16 cellular contexts compared by ENCODE assay signal in the genomic region with DNA sequence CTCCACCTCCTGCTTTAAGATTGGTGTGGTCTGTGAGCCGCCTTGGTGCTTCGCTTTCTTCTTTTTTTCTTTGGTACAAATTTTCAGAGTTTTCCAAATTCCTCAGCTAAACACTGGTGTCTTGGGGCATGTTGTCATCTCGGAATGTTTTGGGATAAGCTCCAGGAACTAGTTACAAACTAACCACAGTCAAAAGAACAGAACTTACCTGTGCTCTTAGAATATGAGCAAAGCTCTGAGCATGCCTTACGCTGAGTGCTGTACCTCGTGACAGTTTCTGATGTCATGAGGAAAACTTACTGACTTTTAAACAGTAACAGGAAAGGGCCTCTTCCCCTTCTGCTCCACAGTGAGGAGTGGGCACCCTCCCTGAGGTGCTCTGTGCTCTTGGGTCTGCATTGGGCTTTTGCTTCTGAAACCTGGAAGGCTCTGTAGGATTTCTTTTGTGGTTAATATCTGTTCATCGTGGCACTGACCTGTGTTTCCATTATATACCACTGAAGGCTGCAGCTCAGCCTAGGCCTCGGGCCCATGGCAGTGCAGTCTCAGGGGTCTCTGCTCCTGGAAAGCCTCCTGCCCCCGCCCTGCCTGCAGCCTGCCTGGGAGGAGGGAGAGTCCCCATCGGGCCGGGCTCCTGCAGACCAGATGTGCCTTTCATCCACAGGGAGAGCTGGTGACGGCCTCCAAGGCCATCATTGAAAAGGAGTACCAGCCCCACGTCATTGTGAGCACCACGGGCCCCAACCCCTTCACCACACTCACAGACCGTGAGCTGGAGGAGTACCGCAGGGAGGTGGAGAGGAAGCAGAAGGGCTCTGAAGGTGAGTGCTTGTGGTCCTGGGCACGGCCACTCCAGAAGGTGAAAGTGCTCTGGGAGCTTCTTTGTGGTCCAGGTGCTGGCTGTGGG. TPM values are rescaled to one million over a fixed set of nuclear protein-coding genes. Genes with fewer than 3 reads are reported as not detected.
A peak's percentile ranks its signal among the peaks of the same experiment; 100 is the strongest.
DNase-seq lines count a peak whose midpoint lies in the region; ATAC-seq, FAIRE-seq and TF ChIP-seq lines count a peak whose summit lies in the region.
"Had no signal": no experiment of that assay in that cellular context is flagged by ENCODE, and none has a peak within 500 bp of the region (broad histone marks: within the 10 kb centered on the region; RNA-seq: fewer than 3 reads in every experiment).

No MANE protein-coding gene starts in this region.

- peaks cover 58% of the 10 kb centered on the region for H3K36me3 Mint-ChIP-seq in activated CD8-positive, alpha-beta memory T cell treated with anti-CD3 and anti-CD28 coated beads, Interleukin-2, amount 10 ng/mL, durations not matched to agents 7 days and 5 days

- CTCF ChIA-PET in activated CD8-positive, alpha-beta memory T cell treated with anti-CD3 and anti-CD28 coated beads, Interleukin-2, amount 10 ng/mL, durations not matched to agents 7 days and 5 days (lab: Charles Lee), result interaction anchor here (0.8 to 1.1 kb wide), 2 partner anchors 9 to 44 kb away, joined by 3 read pairs; no protein-coding TSS in a partner anchor

- H3K9ac ChIP-seq in kidney (ENCODE audit: low read length in 2 of 2), result no peak overlapping the region

- peak; percentile 72 for DNase-seq in activated CD8-positive, alpha-beta memory T cell treated with anti-CD3 and anti-CD28 coated beads, Interleukin-2, amount 10 ng/mL, durations not matched to agents 7 days and 5 days
- DNase-seq in activated CD8-positive, alpha-beta memory T cell treated with anti-CD3 and anti-CD28 coated beads, Interleukin-2, amount 50 U/mL, for 4 hours, result no peak
- DNase-seq in kidney, result peak; percentile 54
- DNase-seq in stimulated activated naive CD8-positive, alpha-beta T cell treated with anti-CD3 and anti-CD28 coated beads, Interleukin-15, amount 100 ng/mL, for 72 hours, result peak; percentile 32 to 62
- no peak for DNase-seq in NCI-H524 (lab: John Stamatoyannopoulos, UW)
- no peak for DNase-seq in mucosa of gallbladder (ENCODE audit: low spot score)
- DNase-seq: ACHN, gastrocnemius medialis, MM.1S, PC-3, spleen had no signal

- H3K4me1 Mint-ChIP-seq in activated CD8-positive, alpha-beta memory T cell treated with anti-CD3 and anti-CD28 coated beads, Interleukin-2, amount 10 ng/mL, durations not matched to agents 7 days and 5 days, result peaks cover 13% of the 10 kb centered on the region
- H3K4me1 Mint-ChIP-seq in stimulated activated naive CD8-positive, alpha-beta T cell treated with anti-CD3 and anti-CD28 coated beads, Interleukin-15, amount 100 ng/mL, for 72 hours, result peaks cover 34% of the 10 kb centered on the region
- H3K4me1 Mint-ChIP-seq: nephron had no signal

- H3K9me3 Mint-ChIP-seq in activated CD8-positive, alpha-beta memory T cell treated with anti-CD3 and anti-CD28 coated beads, Interleukin-2, amount 10 ng/mL, durations not matched to agents 7 days and 5 days (ENCODE audit: low read depth), result no peaks in the 10 kb centered on the region
- H3K9me3 Mint-ChIP-seq in stimulated activated naive CD8-positive, alpha-beta T cell treated with anti-CD3 and anti-CD28 coated beads, Interleukin-15, amount 100 ng/mL, for 72 hours, result peaks cover under 1 to 3% of the 10 kb centered on the region in 2 donors

- H3K9me3 ChIP-seq in KOPT-K1 (ENCODE audit: insufficient read depth, low read length, poor library complexity, severe bottlenecking), result no peaks in the 10 kb centered on the region
- no peaks in the 10 kb centered on the region for H3K9me3 ChIP-seq in kidney (ENCODE audit: control insufficient read depth in 1 of 2, low read length in 2 of 2)
- H3K9me3 ChIP-seq: gastrocnemius medialis, spleen, vagina had no signal

- no peak for TF ChIP-seq CTCF in kidney (IDR thresholded peaks at IDR 0.05; ENCODE audit: borderline replicate concordance, extremely low read depth, insufficient read depth)

- intact Hi-C loops in kidney (cut with DNase I), result no loop called here

- H3K4me1 ChIP-seq in kidney (ENCODE audit: control insufficient read depth in 1 of 2, insufficient read depth in 1 of 2, low read depth in 1 of 2, low read length in 2 of 2), result peaks cover 0 to 2% of the 10 kb centered on the region in 2 donors
- H3K4me1 ChIP-seq: gastrocnemius medialis, vagina had no signal

- peak overlapping the region; percentile 3 for H3K27ac Mint-ChIP-seq in activated CD8-positive, alpha-beta memory T cell treated with anti-CD3 and anti-CD28 coated beads, Interleukin-2, amount 10 ng/mL, durations not matched to agents 7 days and 5 days
- peak overlapping the region; percentile 67 to 92 for H3K27ac Mint-ChIP-seq in stimulated activated naive CD8-positive, alpha-beta T cell treated with anti-CD3 and anti-CD28 coated beads, Interleukin-15, amount 100 ng/mL, for 72 hours
- H3K27ac Mint-ChIP-seq: nephron had no signal

- ATAC-seq in activated CD8-positive, alpha-beta memory T cell treated with anti-CD3 and anti-CD28 coated beads, Interleukin-2, amount 10 ng/mL, durations not matched to agents 7 days and 5 days, result peak; percentile 75
- peak; percentile 96 for ATAC-seq in stimulated activated naive CD8-positive, alpha-beta T cell treated with anti-CD3 and anti-CD28 coated beads, Interleukin-15, amount 100 ng/mL, for 72 hours
- ATAC-seq in GM18520 (IDR thresholded peaks at IDR 0.05; ENCODE audit: unreplicated experiment), result no peak
- ATAC-seq: gastrocnemius medialis, PC-3 had no signal

- no peaks in the 10 kb centered on the region for H3K27me3 Mint-ChIP-seq in activated CD8-positive, alpha-beta memory T cell treated with anti-CD3 and anti-CD28 coated beads, Interleukin-2, amount 10 ng/mL, durations not matched to agents 7 days and 5 days
- H3K27me3 Mint-ChIP-seq in stimulated activated naive CD8-positive, alpha-beta T cell treated with anti-CD3 and anti-CD28 coated beads, Interleukin-15, amount 100 ng/mL, for 72 hours, result no peaks in the 10 kb centered on the region

- no peak for FAIRE-seq in kidney (lab: Jason Lieb, UNC)
- FAIRE-seq: keratinocyte had no signal

- H3K27ac ChIP-seq in KOPT-K1 (ENCODE audit: low read depth, low read length, poor library complexity, severe bottlenecking) (peak overlapping the region; percentile 12), kidney (ENCODE audit: low read depth in 2 of 2, low read length in 2 of 2) (peak overlapping the region; percentile 59 to 65)
- H3K27ac ChIP-seq: gastrocnemius medialis, vagina had no signal

- no peak overlapping the region for H3K4me3 Mint-ChIP-seq in activated CD8-positive, alpha-beta memory T cell treated with anti-CD3 and anti-CD28 coated beads, Interleukin-2, amount 10 ng/mL, durations not matched to agents 7 days and 5 days
- H3K4me3 Mint-ChIP-seq in stimulated activated naive CD8-positive, alpha-beta T cell treated with anti-CD3 and anti-CD28 coated beads, Interleukin-15, amount 100 ng/mL, for 72 hours, result no peak overlapping the region
- H3K4me3 Mint-ChIP-seq: nephron had no signal

- H3K4me3 ChIP-seq in kidney (ENCODE audit: low read length in 2 of 2), result no peak overlapping the region
- H3K4me3 ChIP-seq: gastrocnemius medialis, spleen, vagina had no signal

- peaks cover 83% of the 10 kb centered on the region for H3K36me3 ChIP-seq in KOPT-K1 (ENCODE audit: insufficient read depth, low read length)
- H3K36me3 ChIP-seq in kidney (ENCODE audit: control insufficient read depth in 1 of 2, insufficient read depth in 2 of 2, low read length in 2 of 2), result peaks cover 24 to 31% of the 10 kb centered on the region in 2 donors

RNA-seq across cellular contexts. Expression of a gene that starts 48.7 kb away (rescaled TPM):
- total RNA-seq in activated CD8-positive, alpha-beta memory T cell treated with anti-CD3 and anti-CD28 coated beads, Interleukin-2, amount 10 ng/mL, durations not matched to agents 7 days and 5 days, result 10 to 100 TPM; 47.9 to 81.0 TPM
- total RNA-seq in kidney (22.0 TPM), mucosa of gallbladder (17.6 TPM)
- polyA plus RNA-seq in kidney (ENCODE audit: insufficient read depth, low read depth, low replicate concordance), result 15.1 TPM

RNA-seq across cellular contexts. Expression of a gene that starts 48.9 kb away (rescaled TPM):
- total RNA-seq in activated CD8-positive, alpha-beta memory T cell treated with anti-CD3 and anti-CD28 coated beads, Interleukin-2, amount 10 ng/mL, durations not matched to agents 7 days and 5 days, result 1 to 10 TPM; 3.0 to 4.4 TPM
- total RNA-seq in kidney (4.3 TPM), mucosa of gallbladder (7.3 TPM)
- 4.3 TPM for polyA plus RNA-seq in kidney (ENCODE audit: insufficient read depth, low read depth, low replicate concordance)

Comparison
In these comparisons a context has a peak if more than half of its experiments do, and no peak if none do; other contexts are left out.
1. DNase-seq: peak in activated CD8-positive, alpha-beta memory T cell treated with anti-CD3 and anti-CD28 coated beads, Interleukin-2, amount 10 ng/mL, durations not matched to agents 7 days and 5 days (single experiment), kidney (single experiment) and stimulated activated naive CD8-positive, alpha-beta T cell treated with anti-CD3 and anti-CD28 coated beads, Interleukin-15, amount 100 ng/mL, for 72 hours (2 of 2); none in activated CD8-positive, alpha-beta memory T cell treated with anti-CD3 and anti-CD28 coated beads, Interleukin-2, amount 50 U/mL, for 4 hours (single experiment), NCI-H524 (0 of 2) and mucosa of gallbladder (single experiment).